In genomic region chr1:220528049-220528678, GRCh38 we compare ENCODE assay signal across 8 cellular contexts. TPM values are rescaled to one million over a fixed set of nuclear protein-coding genes. Genes with fewer than 3 reads are reported as not detected.
DNase-seq lines count a peak whose midpoint lies in the region; ATAC-seq, FAIRE-seq and TF ChIP-seq lines count a peak whose summit lies in the region.

MARK1 (plus strand) TSS chr1:220528136; CDS start chr1:220528823, 687 bp downstream.

- TF ChIP-seq CTCF in HepG2 (CRISPR knock-in tag; IDR thresholded peaks at IDR 0.05) = no peak
- no peak for TF ChIP-seq CTCF in stomach (IDR thresholded peaks at IDR 0.05)

- peak; percentile 95 for DNase-seq in D341Med (ENCODE audit: low spot score)
- DNase-seq in SJSA1 (ENCODE audit: low read depth in 1 of 2, low spot score in 2 of 2) = peak; percentile 31 to 44
- peak; percentile 43 for DNase-seq in dermis blood vessel endothelial cell
- no peak for DNase-seq in HepG2 (ENCODE audit: low spot score)
- peak; percentile 38 for DNase-seq in stomach
- no peak for DNase-seq in inferior parietal cortex (ENCODE audit: extremely low spot score)

- ATAC-seq in GM19395 (IDR thresholded peaks at IDR 0.05; ENCODE audit: unreplicated experiment) (peak; percentile 64), HG03558 (IDR thresholded peaks at IDR 0.05; ENCODE audit: extremely low read depth, unreplicated experiment) (peak; percentile 34), HepG2 (peak; percentile 87)

- H3K27ac ChIP-seq in SJSA1 = no peak within 1 kb of the TSS
- no peak within 1 kb of the TSS for H3K27ac ChIP-seq in HepG2 (ENCODE audit: extremely low read length, insufficient read depth, low read length)
- H3K27ac ChIP-seq in stomach = peak within 1 kb of the TSS; percentile 71 to 88 (median 83)

- TF ChIP-seq EP300 in HepG2 (IDR thresholded peaks at IDR 0.05; ENCODE audit: low read depth in 2 of 2, low read length in 2 of 2) (no peak), HepG2 (CRISPR knock-in tag; IDR thresholded peaks at IDR 0.05; ENCODE audit: borderline replicate concordance) (no peak), stomach (IDR thresholded peaks at IDR 0.05) (no peak)

- in situ Hi-C loops in HepG2 (cut with HindIII; ENCODE audit: extremely low pct_ligation_motif_present, low pct_unique_long_range_greater_than_20kb) = loop anchor here (25.0 kb wide), 1 partner anchor 259 kb away; the partner anchor contains the start of gene MTARC1

- H3K9me3 ChIP-seq in SJSA1 (replicated peaks) = no peaks in the 10 kb centered on the region
- no peaks in the 10 kb centered on the region for H3K9me3 ChIP-seq in HepG2 (ENCODE audit: low read length)
- no peaks in the 10 kb centered on the region for H3K9me3 ChIP-seq in stomach

- H3K27me3 ChIP-seq in SJSA1 (replicated peaks) (peaks cover 72% of the 10 kb centered on the region), HepG2 (ENCODE audit: control insufficient read depth in 1 of 2, insufficient read depth in 2 of 2, low read length in 2 of 2) (peaks cover 5 to 39% of the 10 kb centered on the region in 2 experiments; a peak in 4 of 5 replicates), stomach (peaks cover 0 to 41% (median 29%) of the 10 kb centered on the region in 3 donors)

- H4K20me1 ChIP-seq in HepG2 (ENCODE audit: insufficient read depth, low read length) = no peaks in the 10 kb centered on the region

- TF ChIP-seq RAD21 in HepG2 (CRISPR knock-in tag; IDR thresholded peaks at IDR 0.05) = no peak

- POLR2A ChIA-PET in HepG2 (lab: Yijun Ruan, JAX) = no interaction called here

- FAIRE-seq in HepG2 (lab: Jason Lieb, UNC) = no peak

- H2AFZ ChIP-seq in HepG2 (ENCODE audit: low read length) = no peak within 1 kb of the TSS

- no peak for TF ChIP-seq POLR2A in HepG2 (IDR thresholded peaks at IDR 0.05; ENCODE audit: insufficient read depth in 1 of 2, low read depth in 2 of 2, low read length in 2 of 2)
- TF ChIP-seq POLR2A in stomach (IDR thresholded peaks at IDR 0.05) = no peak

- intact Hi-C loops in HepG2 (cut with micrococcal nuclease; ENCODE audit: unreplicated experiment) = loop anchor here (5.0 kb wide), 1 partner anchor 311 kb away; no protein-coding TSS in a partner anchor
- intact Hi-C loops in stomach (cut with DNase I; ENCODE audit: low total_unique reads) = no loop called here

- H3K79me2 ChIP-seq in HepG2 (ENCODE audit: insufficient read depth, low read length) = no peaks in the 10 kb centered on the region

- no peak within 1 kb of the TSS for H3K9ac ChIP-seq in HepG2 (ENCODE audit: insufficient read depth, low read depth, low read length)

- no TSS peak for BruUV-seq in HepG2 (replicated peaks; lab: Mats Ljungman, UMichigan)

- CTCF ChIA-PET in HepG2 (lab: Yijun Ruan, JAX; ENCODE audit: low intra/inter-chr PET ratio, low total read pairs) = no interaction called here

- H3K4me3 ChIP-seq in SJSA1 = peak within 1 kb of the TSS; percentile 44
- peak within 1 kb of the TSS; percentile 52 to 69 (median 54) for H3K4me3 ChIP-seq in HepG2 (replicated peaks in 1 of 3; ENCODE audit: insufficient read depth in 1 of 3, low read depth in 2 of 3, low read length in 3 of 3)
- peak within 1 kb of the TSS; percentile 65 to 82 (median 76) for H3K4me3 ChIP-seq in stomach

- WGBS in HepG2 (ENCODE audit: low lambda C conversion rate) = under 1% methylated on average over 22 of the region's 87 CpGs
- WGBS in stomach, 5 donors = 0 to 1% (median 1%) methylated on average over 26 to 87 of the region's 87 CpGs

- peaks cover 19% of the 10 kb centered on the region for H3K4me1 ChIP-seq in SJSA1 (replicated peaks)
- peaks cover 7% of the 10 kb centered on the region for H3K4me1 ChIP-seq in HepG2 (ENCODE audit: insufficient read depth, low read length)
- H3K4me1 ChIP-seq in stomach = peaks cover 0 to 33% (median 25%) of the 10 kb centered on the region in 4 donors

- H3K4me2 ChIP-seq in HepG2 (ENCODE audit: low read depth, low read length) = peak within 1 kb of the TSS; percentile 83

- H3K36me3 ChIP-seq in SJSA1 (no peaks in the 10 kb centered on the region), HepG2 (replicated peaks in 1 of 2; ENCODE audit: control insufficient read depth in 1 of 2, insufficient read depth in 2 of 2, low read length in 2 of 2) (no peaks in the 10 kb centered on the region), stomach (no peaks in the 10 kb centered on the region)

TF ChIP-seq in HepG2, 621 proteins besides CTCF, POLR2A, EP300 and RAD21 (continues in another document):
- no peak for TF ChIP-seq TFE3 (CRISPR knock-in tag; IDR thresholded peaks at IDR 0.05)
- TF ChIP-seq HNRNPK (IDR thresholded peaks at IDR 0.05; ENCODE audit: low read depth, low read length, poor library complexity, severe bottlenecking) = peak; percentile 10
- no peak for TF ChIP-seq ZNF83 (CRISPR knock-in tag; IDR thresholded peaks at IDR 0.05; ENCODE audit: borderline replicate concordance)
- TF ChIP-seq MAX (IDR thresholded peaks at IDR 0.05) = 0 out of 2 replicates have a peak, but pooled peaks have one; percentile 18
- no peak for TF ChIP-seq ZNF235 (CRISPR knock-in tag; IDR thresholded peaks at IDR 0.05; ENCODE audit: borderline replicate concordance)
- TF ChIP-seq, protein P1, sequence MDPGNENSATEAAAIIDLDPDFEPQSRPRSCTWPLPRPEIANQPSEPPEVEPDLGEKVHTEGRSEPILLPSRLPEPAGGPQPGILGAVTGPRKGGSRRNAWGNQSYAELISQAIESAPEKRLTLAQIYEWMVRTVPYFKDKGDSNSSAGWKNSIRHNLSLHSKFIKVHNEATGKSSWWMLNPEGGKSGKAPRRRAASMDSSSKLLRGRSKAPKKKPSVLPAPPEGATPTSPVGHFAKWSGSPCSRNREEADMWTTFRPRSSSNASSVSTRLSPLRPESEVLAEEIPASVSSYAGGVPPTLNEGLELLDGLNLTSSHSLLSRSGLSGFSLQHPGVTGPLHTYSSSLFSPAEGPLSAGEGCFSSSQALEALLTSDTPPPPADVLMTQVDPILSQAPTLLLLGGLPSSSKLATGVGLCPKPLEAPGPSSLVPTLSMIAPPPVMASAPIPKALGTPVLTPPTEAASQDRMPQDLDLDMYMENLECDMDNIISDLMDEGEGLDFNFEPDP (CRISPR knock-in tag; conservative IDR thresholded peaks at IDR 0.05) = no peak
- 0 out of 2 replicates have a peak, but pooled peaks have one; percentile 29 for TF ChIP-seq GABPB1 (CRISPR knock-in tag; IDR thresholded peaks at IDR 0.05)
- TF ChIP-seq ZNF569 (CRISPR knock-in tag; IDR thresholded peaks at IDR 0.05; ENCODE audit: borderline replicate concordance) = no peak
- TF ChIP-seq ZNF263 (CRISPR knock-in tag; IDR thresholded peaks at IDR 0.05) = peak; percentile 2; the same call in 1 of the 2 replicates
- TF ChIP-seq ATF7 (IDR thresholded peaks at IDR 0.05) = no peak
- no peak for TF ChIP-seq ATF7 (CRISPR knock-in tag; IDR thresholded peaks at IDR 0.05)

RNA-seq across cellular contexts. Expression of gene MARK1, which starts in this region (rescaled TPM):
- 0.08 TPM in 1 of 2 replicates, not detected in the other for total RNA-seq in SJSA1 (2014; rRNA removed; shearing (Covaris generic))
- total RNA-seq in dermis blood vessel endothelial cell = 1.7 and 2.3 TPM in 2 replicates
- not detected in 2 replicates for total RNA-seq in HepG2 (2016; rRNA removed; fragmentation: Illumina TruSeq; extraction: Trizol)
- not detected in 2 replicates for total RNA-seq in HepG2 (2016; cell fraction: cytosol; rRNA removed; fragmentation: Illumina TruSeq; extraction: Trizol; ENCODE audit: low read depth)
- total RNA-seq in HepG2 (2016; cell fraction: insoluble cytoplasmic fraction; rRNA removed; fragmentation: Illumina TruSeq; extraction: Trizol) = not detected in 2 replicates
- not detected in 2 replicates for total RNA-seq in HepG2 (2016; cell fraction: membrane; rRNA removed; fragmentation: Illumina TruSeq; extraction: Trizol)
- total RNA-seq in HepG2 (2016; cell fraction: nucleus; rRNA removed; fragmentation: Illumina TruSeq; extraction: Trizol) = not detected in 2 replicates
- polyA plus RNA-seq in HepG2 (2011; rRNA removed) = not detected in 2 replicates
- not detected in 2 replicates for polyA plus RNA-seq in HepG2 (2011; cell fraction: cytosol; rRNA removed)
- polyA plus RNA-seq in HepG2 (2011; cell fraction: nucleus; rRNA removed) = not detected in 2 replicates
- not detected in 2 replicates for polyA plus RNA-seq in HepG2 (2012)
- not detected in 2 replicates for polyA plus RNA-seq in HepG2 (2016; cell fraction: cytosol; fragmentation: Illumina TruSeq; extraction: Trizol; ENCODE audit: low read depth)
- not detected in 2 replicates for polyA plus RNA-seq in HepG2 (2016; cell fraction: insoluble cytoplasmic fraction; fragmentation: Illumina TruSeq; extraction: Trizol; ENCODE audit: low read depth)
- polyA plus RNA-seq in HepG2 (2016; cell fraction: membrane; fragmentation: Illumina TruSeq; extraction: Trizol; ENCODE audit: low read depth) = not detected in 2 replicates
- polyA plus RNA-seq in HepG2 (2016; cell fraction: nucleus; fragmentation: Illumina TruSeq; extraction: Trizol; ENCODE audit: insufficient read depth, low read depth) = not detected in 2 replicates
- polyA minus RNA-seq in HepG2 (2011; rRNA and poly(A)+ RNA removed; ENCODE audit: low replicate concordance) = 3.7 TPM in 1 of 2 replicates, not detected in the other
- not detected in 2 replicates for polyA minus RNA-seq in HepG2 (2011; cell fraction: cytosol; rRNA and poly(A)+ RNA removed)
- polyA minus RNA-seq in HepG2 (2011; cell fraction: nucleus; rRNA and poly(A)+ RNA removed) = not detected in 2 replicates
- total RNA-seq in stomach = 10 to 100 TPM in 1 of 5 donors, 1 to 10 TPM in 3, not detected in 1; 2.7 to 12.7 (median 4.8) TPM
- polyA plus RNA-seq in stomach = 1 to 10 TPM; 1.7 to 3.2 (median 1.9) TPM

Comparison
In these comparisons a context has a peak if more than half of its experiments do, and no peak if none do; other contexts are left out.
1. Peak in DNase-seq and H3K4me3 ChIP-seq in SJSA1; RNA of the gene not detected or under 1 TPM.
2. DNase-seq: peak in D341Med (single experiment), dermis blood vessel endothelial cell (single experiment) and stomach (single experiment); none in HepG2 (single experiment) and inferior parietal cortex (single experiment).
3. ATAC-seq: peak in every context shown above with its lines; median percentile 87 in HepG2; 64 in GM19395; 34 in HG03558.
4. H3K27ac ChIP-seq: peak in stomach (5 of 5); none in SJSA1 (single experiment) and HepG2 (single experiment).
5. Peak in every context shown above with its lines, with median percentiles within 50 percentile points of each other: H3K4me3 ChIP-seq.